Comparison of ENCODE assay signal across 11 cellular contexts in genomic region chr5:45639038-45639437, GRCh38. TPM values are rescaled to one million over a fixed set of nuclear protein-coding genes. Genes with fewer than 3 reads are reported as not detected.
DNase-seq lines count a peak whose midpoint lies in the region; ATAC-seq and TF ChIP-seq lines count a peak whose summit lies in the region.
"Had no signal": no experiment of that assay in that cellular context is flagged by ENCODE, and none has a peak within 500 bp of the region (broad histone marks: within the 10 kb centered on the region; RNA-seq: fewer than 3 reads in every experiment).

No MANE protein-coding gene starts in this region.

- TF ChIP-seq CTCF in HFFc6 (IDR thresholded peaks at IDR 0.05) (peak; percentile 45), lower leg skin (IDR thresholded peaks at IDR 0.05) (no peak)

- H3K27ac Mint-ChIP-seq in HFFc6 = no peak overlapping the region
- H3K27ac Mint-ChIP-seq: activated CD4-positive, alpha-beta T cell treated with anti-CD3 and anti-CD28 coated beads, Interleukin-2, amount 10 ng/mL, durations not matched to agents 24 days and 14 days had no signal

- no peak overlapping the region for H3K4me3 Mint-ChIP-seq in HFFc6
- H3K4me3 Mint-ChIP-seq: activated CD4-positive, alpha-beta T cell treated with anti-CD3 and anti-CD28 coated beads, Interleukin-2, amount 10 ng/mL, durations not matched to agents 24 days and 14 days had no signal

- TF ChIP-seq POLR2A in lower leg skin (IDR thresholded peaks at IDR 0.05) = no peak

- intact Hi-C loops in lower leg skin (cut with DNase I; ENCODE audit: low total_unique reads) = no loop called here

- no peak overlapping the region for H3K4me3 ChIP-seq in lower leg skin (ENCODE audit: low read depth, poor library complexity, severe bottlenecking)

- peaks cover 31% of the 10 kb centered on the region for H3K9me3 Mint-ChIP-seq in HFFc6

- no peaks in the 10 kb centered on the region for H3K36me3 Mint-ChIP-seq in HFFc6 (ENCODE audit: low read depth)

- no peak for ATAC-seq in GM19463 (IDR thresholded peaks at IDR 0.05; ENCODE audit: unreplicated experiment)

- DNase-seq in DMS 273 (lab: John Stamatoyannopoulos, UW; ENCODE audit: unreplicated experiment) = peak; percentile 4
- DNase-seq in HFFc6 = no peak
- peak; percentile 49 for DNase-seq in RKO (ENCODE audit: low spot score)
- DNase-seq in iPS-NIHi11 (ENCODE audit: low spot score) = peak; percentile 6
- DNase-seq in midbrain (lab: John Stamatoyannopoulos, UW) = no peak
- DNase-seq in medulla oblongata (ENCODE audit: extremely low spot score) = no peak
- DNase-seq in lower leg skin (ENCODE audit: low spot score in 2 of 2) = no peak
- DNase-seq: activated CD4-positive, alpha-beta T cell treated with anti-CD3 and anti-CD28 coated beads, Interleukin-2, amount 10 ng/mL, durations not matched to agents 24 days and 14 days; NK-92 treated with Interleukin-12 subunit alpha and Interleukin-12 subunit beta, amount 100 ng/mL, for 24 hours; retina had no signal

- no peaks in the 10 kb centered on the region for H3K4me1 Mint-ChIP-seq in HFFc6 (ENCODE audit: low read depth)
- H3K4me1 Mint-ChIP-seq: activated CD4-positive, alpha-beta T cell treated with anti-CD3 and anti-CD28 coated beads, Interleukin-2, amount 10 ng/mL, durations not matched to agents 24 days and 14 days had no signal

- no peaks in the 10 kb centered on the region; the same call in 1 of the 2 replicates for H3K27me3 Mint-ChIP-seq in HFFc6 (ENCODE audit: insufficient read depth)
- H3K27me3 Mint-ChIP-seq: activated CD4-positive, alpha-beta T cell treated with anti-CD3 and anti-CD28 coated beads, Interleukin-2, amount 10 ng/mL, durations not matched to agents 24 days and 14 days had no signal

- WGBS in lower leg skin, 2 donors = 67 to 71% methylated on average over 3 of the region's 3 CpGs

RNA-seq across cellular contexts. Expression of gene HCN1, which starts 57.1 kb away (rescaled TPM):
- not detected for total RNA-seq in HFFc6 (2021; fragmentation: NEBNext Ultra II Directional; extraction: Animal tissue kit (Norgen Biotek cat#: 25700))
- total RNA-seq in lower leg skin = under 1 TPM in 1 of 4 donors, not detected in 3; 0.16 TPM
- total RNA-seq: activated CD4-positive, alpha-beta T cell treated with anti-CD3 and anti-CD28 coated beads, Interleukin-2, amount 10 ng/mL, durations not matched to agents 24 days and 14 days had no signal

Comparison
In these comparisons a context has a peak if more than half of its experiments do, and no peak if none do; other contexts are left out.
1. DNase-seq: peak in DMS 273 (single experiment), RKO (single experiment) and iPS-NIHi11 (single experiment); none in HFFc6 (single experiment), midbrain (single experiment), medulla oblongata (single experiment) and lower leg skin (0 of 2).